8 cellular contexts compared by ENCODE assay signal in genomic region chr15:73081321-73081958, GRCh38. TPM values are rescaled to one million over a fixed set of nuclear protein-coding genes. Genes with fewer than 3 reads are reported as not detected.
DNase-seq lines count a peak whose midpoint lies in the region; ATAC-seq, FAIRE-seq and TF ChIP-seq lines count a peak whose summit lies in the region.

No MANE protein-coding gene starts in this region.

- no peak overlapping the region for H3K27ac ChIP-seq in thoracic aorta

- H3K27me3 ChIP-seq in thoracic aorta (replicated peaks; ENCODE audit: insufficient read depth): no peaks in the 10 kb centered on the region

- ATAC-seq in thoracic aorta (ENCODE audit: insufficient number of reproducible peaks, low FRiP score, low read depth) (no peak), GM18907 (IDR thresholded peaks at IDR 0.05; ENCODE audit: unreplicated experiment) (no peak), HG03378 (IDR thresholded peaks at IDR 0.05; ENCODE audit: unreplicated experiment) (no peak)

- DNase-seq in AG04449 (ENCODE audit: low read depth, low spot score) (no peak), GM03348 (ENCODE audit: low spot score) (peak; percentile 44), NCI-H2107 (lab: John Stamatoyannopoulos, UW) (peak; percentile 5), astrocyte of the spinal cord (ENCODE audit: low read depth, low spot score) (peak; percentile 61), thoracic aorta (ENCODE audit: low spot score) (no peak)

- CTCF ChIA-PET in AG04449 (lab: Yijun Ruan, JAX): interaction anchor here (0.6 to 4.3 kb wide), 19 partner anchors 10 to 769 kb away, joined by 3 to 60 read pairs (median 4); no protein-coding TSS in a partner anchor

- no peaks in the 10 kb centered on the region for H3K9me3 ChIP-seq in thoracic aorta

- POLR2A ChIA-PET in AG04449 (lab: Yijun Ruan, JAX): interaction anchor here (0.9 kb wide), 1 partner anchor 297 kb away, joined by 3 read pairs; no protein-coding TSS in a partner anchor

- H3K4me3 ChIP-seq in AG04449 (ENCODE audit: low read depth, low read length) (no peak overlapping the region), astrocyte of the spinal cord (ENCODE audit: low read depth, low read length) (no peak overlapping the region), thoracic aorta (no peak overlapping the region)

- H3K4me1 ChIP-seq in thoracic aorta (ENCODE audit: control insufficient read depth in 1 of 2, low read depth in 2 of 2): peaks cover 9 to 44% of the 10 kb centered on the region in 2 donors

- FAIRE-seq in islet of Langerhans (lab: Jason Lieb, UNC): peak; percentile 99

- H3K36me3 ChIP-seq in thoracic aorta: no peaks in the 10 kb centered on the region

- TF ChIP-seq CTCF in AG04449 (IDR thresholded peaks at IDR 0.05; ENCODE audit: insufficient read depth, low read length, missing control alignments) (peak; percentile 42), astrocyte of the spinal cord (IDR thresholded peaks at IDR 0.05; ENCODE audit: low read depth, low read length) (peak; percentile 60), thoracic aorta (IDR thresholded peaks at IDR 0.05) (peak; percentile 81)

- in situ Hi-C loops in astrocyte of the spinal cord (cut with HindIII; ENCODE audit: low sequenced_read_pairs): no loop called here

RNA-seq across cellular contexts. Expression of gene NEO1, which starts 29.2 kb away (rescaled TPM):
- 10 to 100 TPM; 51.4 to 72.3 TPM for total RNA-seq in thoracic aorta

Comparison
In these comparisons a context has a peak if more than half of its experiments do, and no peak if none do; other contexts are left out.
1. DNase-seq: peak in GM03348 (single experiment), NCI-H2107 (single experiment) and astrocyte of the spinal cord (single experiment); none in AG04449 (single experiment) and thoracic aorta (single experiment).
2. Peak in every context shown above with its lines, with median percentiles within 50 percentile points of each other: CTCF ChIP-seq.